In the genomic region with DNA sequence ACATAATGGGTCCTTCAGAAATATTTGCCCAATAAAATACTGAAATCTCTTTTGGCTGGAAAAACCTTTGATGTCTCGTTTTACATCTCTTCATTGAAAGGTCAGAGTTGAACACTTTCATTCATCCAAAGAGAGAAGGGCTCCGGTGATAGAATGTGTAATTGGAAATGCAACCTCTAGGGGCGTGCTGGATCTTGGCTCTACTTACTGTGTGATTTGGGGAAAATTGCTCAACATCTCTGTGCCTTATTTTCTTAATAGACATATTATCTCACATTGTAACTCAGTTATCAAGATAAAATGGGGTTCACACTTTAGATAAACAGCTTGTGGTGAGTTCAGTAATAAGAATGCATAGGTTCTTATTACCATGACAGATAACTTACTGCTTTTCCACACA, we compare ENCODE assay signal across 22 cellular contexts.
DNase-seq lines count a peak whose midpoint lies in the region; ATAC-seq, FAIRE-seq and TF ChIP-seq lines count a peak whose summit lies in the region.
"Had no signal": no experiment of that assay in that cellular context is flagged by ENCODE, and none has a peak within 500 bp of the region (broad histone marks: within the 10 kb centered on the region; RNA-seq: fewer than 3 reads in every experiment).

No MANE protein-coding gene starts in this region.

- no peak overlapping the region for H3K23ac ChIP-seq in mesenchymal stem cell (ENCODE audit: low read length in 2 of 2)

- no peak for TF ChIP-seq POLR2A in K562 (conservative IDR thresholded peaks at IDR 0.05)

- H3K9ac ChIP-seq in K562 (ENCODE audit: insufficient read depth in 1 of 2, low read depth in 2 of 2, low read length in 2 of 2) (no peak overlapping the region), mesenchymal stem cell (ENCODE audit: low read length) (no peak overlapping the region)
- H3K9ac ChIP-seq: KMS-11, parathyroid adenoma had no signal

- no peak overlapping the region for H2BK120ac ChIP-seq in mesenchymal stem cell (ENCODE audit: low read depth, low read length)

- H3K9me3 ChIP-seq in K562 (replicated peaks; ENCODE audit: control insufficient read depth, insufficient read depth, low read depth, low read length): no peaks in the 10 kb centered on the region
- no peaks in the 10 kb centered on the region for H3K9me3 ChIP-seq in mesenchymal stem cell (ENCODE audit: control insufficient read depth, low read length)
- H3K9me3 ChIP-seq: vagina had no signal

- H2BK12ac ChIP-seq in mesenchymal stem cell (ENCODE audit: low read length in 2 of 2): no peak overlapping the region

- 0% methylated on average over 3 of the region's 3 CpGs for WGBS in K562 (ENCODE audit: insufficient coverage, low coverage, missing lambda C conversion rate)
- WGBS in mesenchymal stem cell: no CpG with 5 or more reads among the region's 3 CpGs

- no peak overlapping the region for H3K4me3 ChIP-seq in K562
- no peak overlapping the region for H3K4me3 ChIP-seq in mesenchymal stem cell (ENCODE audit: insufficient read depth in 1 of 2, low read depth in 1 of 2, low read length in 2 of 2)
- H3K4me3 ChIP-seq: hepatocyte, vagina had no signal

- no peaks in the 10 kb centered on the region for H3K27me3 Mint-ChIP-seq in activated naive CD4-positive, alpha-beta T cell treated with anti-CD3 and anti-CD28 coated beads, Interleukin-2, amount 10 ng/mL, durations not matched to agents 7 days and 5 days
- H3K27me3 Mint-ChIP-seq: stimulated activated naive CD8-positive, alpha-beta T cell treated with anti-CD3 and anti-CD28 coated beads, Interleukin-15, amount 100 ng/mL, for 72 hours; T-cell had no signal

- no peaks in the 10 kb centered on the region for H3K36me3 Mint-ChIP-seq in activated naive CD4-positive, alpha-beta T cell treated with anti-CD3 and anti-CD28 coated beads, Interleukin-2, amount 10 ng/mL, durations not matched to agents 7 days and 5 days
- H3K36me3 Mint-ChIP-seq: T-cell had no signal

- ATAC-seq in K562: no peak
- no peak for ATAC-seq in activated CD4-positive, CD25-positive, alpha-beta regulatory T cell treated with anti-CD3 and anti-CD28 coated beads, Interleukin-2, amount 50 U/mL, for 24 hours
- ATAC-seq: left colon; stimulated activated naive CD8-positive, alpha-beta T cell treated with anti-CD3 and anti-CD28 coated beads, Interleukin-15, amount 100 ng/mL, for 72 hours; T-cell had no signal

- H3K4me1 ChIP-seq in K562 (replicated peaks in 1 of 2; ENCODE audit: control insufficient read depth in 2 of 2, insufficient read depth in 2 of 2, low read length in 2 of 2) (no peaks in the 10 kb centered on the region), mesenchymal stem cell (ENCODE audit: control insufficient read depth, insufficient read depth, low read depth, low read length) (no peaks in the 10 kb centered on the region)
- H3K4me1 ChIP-seq: parathyroid adenoma, vagina had no signal

- H2AK5ac ChIP-seq in mesenchymal stem cell (ENCODE audit: low read length, severe bottlenecking): no peak overlapping the region

- H3K4me1 Mint-ChIP-seq in activated naive CD4-positive, alpha-beta T cell treated with anti-CD3 and anti-CD28 coated beads, Interleukin-2, amount 10 ng/mL, durations not matched to agents 7 days and 5 days: no peaks in the 10 kb centered on the region
- H3K4me1 Mint-ChIP-seq: stimulated activated naive CD8-positive, alpha-beta T cell treated with anti-CD3 and anti-CD28 coated beads, Interleukin-15, amount 100 ng/mL, for 72 hours; T-cell had no signal

- intact Hi-C loops in K562 (cut with micrococcal nuclease): no loop called here

- H4K91ac ChIP-seq in mesenchymal stem cell (ENCODE audit: low read length): no peak overlapping the region

- H3K9me3 Mint-ChIP-seq in activated naive CD4-positive, alpha-beta T cell treated with anti-CD3 and anti-CD28 coated beads, Interleukin-2, amount 10 ng/mL, durations not matched to agents 7 days and 5 days: peaks cover 7% of the 10 kb centered on the region

- no peak for FAIRE-seq in K562 (lab: Jason Lieb, UNC)
- FAIRE-seq: RCC 7860 had no signal

- no peak overlapping the region for H3K4ac ChIP-seq in mesenchymal stem cell (ENCODE audit: low read depth in 1 of 2, low read length in 2 of 2)

- H3K27ac ChIP-seq in C4-2B: no peak overlapping the region
- H3K27ac ChIP-seq in K562 (ENCODE audit: extremely low read depth, low read depth, low read length): no peak overlapping the region
- H3K27ac ChIP-seq in mesenchymal stem cell (ENCODE audit: low read length, poor library complexity, severe bottlenecking): no peak overlapping the region
- H3K27ac ChIP-seq: hepatocyte, KMS-11, parathyroid adenoma, vagina had no signal

- H3K79me1 ChIP-seq in mesenchymal stem cell (replicated peaks; ENCODE audit: low read length, poor library complexity, severe bottlenecking): no peaks in the 10 kb centered on the region

- no peak for TF ChIP-seq EP300 in K562 (IDR thresholded peaks at IDR 0.05; ENCODE audit: low read length)

- H3K36me3 ChIP-seq in K562 (ENCODE audit: control insufficient read depth, insufficient read depth, low read length) (no peaks in the 10 kb centered on the region), mesenchymal stem cell (ENCODE audit: control insufficient read depth in 1 of 2, insufficient read depth in 2 of 2, low read depth in 1 of 2, low read length in 2 of 2) (no peaks in the 10 kb centered on the region)
- H3K36me3 ChIP-seq: vagina had no signal

- no peaks in the 10 kb centered on the region for H4K20me1 ChIP-seq in K562 (replicated peaks; ENCODE audit: control insufficient read depth, insufficient read depth, low read length)

- POLR2A ChIA-PET in K562 (lab: Yijun Ruan, JAX): no interaction called here

- no peak overlapping the region for H2BK15ac ChIP-seq in mesenchymal stem cell (ENCODE audit: low read depth, poor library complexity, severe bottlenecking)

- H3K9me1 ChIP-seq in K562 (ENCODE audit: control insufficient read depth, insufficient read depth, low read length): no peaks in the 10 kb centered on the region

- H4K8ac ChIP-seq in mesenchymal stem cell (ENCODE audit: low read length): no peak overlapping the region

- in situ Hi-C loops in K562 (cut with MboI): no loop called here

- peak; percentile 12 for DNase-seq in HT-29 (ENCODE audit: low spot score)
- DNase-seq in K562 (ENCODE audit: extremely low read depth in 1 of 4, low spot score in 3 of 4): peak in 1 of 4 experiments; percentile 4
- DNase-seq in iPS-NIHi7 (ENCODE audit: extremely low spot score): peak; percentile 16
- no peak for DNase-seq in NCI-H748 treated with DMSO at 0.1 percent for 48 hours (lab: John Stamatoyannopoulos, UW)
- DNase-seq in activated naive CD4-positive, alpha-beta T cell treated with anti-CD3 and anti-CD28 coated beads, Interleukin-2, amount 10 ng/mL, durations not matched to agents 7 days and 5 days: no peak
- no peak for DNase-seq in mesenchymal stem cell
- DNase-seq: activated CD8-positive, alpha-beta memory T cell treated with anti-CD3 and anti-CD28 coated beads for 24 hours; AML-193; anterior cingulate cortex; cortex of kidney; left colon; NCI-H1694 treated with DMSO at 0.1 percent for 48 hours; NCI-H446; stimulated activated naive CD8-positive, alpha-beta T cell treated with anti-CD3 and anti-CD28 coated beads, Interleukin-15, amount 100 ng/mL, for 72 hours; T-cell had no signal

- TF ChIP-seq RAD21 in K562 (CRISPR knock-in tag; conservative IDR thresholded peaks at IDR 0.05 in 1 of 2, IDR thresholded peaks at IDR 0.05 in 1 of 2): no peak

- no peak overlapping the region for H3K4me3 Mint-ChIP-seq in activated naive CD4-positive, alpha-beta T cell treated with anti-CD3 and anti-CD28 coated beads, Interleukin-2, amount 10 ng/mL, durations not matched to agents 7 days and 5 days
- H3K4me3 Mint-ChIP-seq: stimulated activated naive CD8-positive, alpha-beta T cell treated with anti-CD3 and anti-CD28 coated beads, Interleukin-15, amount 100 ng/mL, for 72 hours; T-cell had no signal

- H2AFZ ChIP-seq in K562 (ENCODE audit: low read depth, low read length) (no peak overlapping the region), mesenchymal stem cell (ENCODE audit: low read depth, low read length) (no peak overlapping the region)
- H2AFZ ChIP-seq: hepatocyte, parathyroid adenoma had no signal

- no peaks in the 10 kb centered on the region for H3K79me2 ChIP-seq in K562 (ENCODE audit: control insufficient read depth, insufficient read depth, low read length)
- H3K79me2 ChIP-seq: hepatocyte, parathyroid adenoma had no signal

- H3K27me3 ChIP-seq in K562 (ENCODE audit: control insufficient read depth in 2 of 2, insufficient read depth in 2 of 2, low read length in 2 of 2) (no peaks in the 10 kb centered on the region), mesenchymal stem cell (ENCODE audit: control insufficient read depth in 1 of 2, insufficient read depth in 1 of 2, low read length in 2 of 2) (no peaks in the 10 kb centered on the region)
- H3K27me3 ChIP-seq: hepatocyte, vagina had no signal

- no peak overlapping the region for H3K14ac ChIP-seq in mesenchymal stem cell (ENCODE audit: low read length in 2 of 2)

- TF ChIP-seq CTCF in C4-2B (conservative IDR thresholded peaks at IDR 0.05): peak; percentile 47
- no peak for TF ChIP-seq CTCF in K562 (IDR thresholded peaks at IDR 0.05 in 2 of 3, conservative IDR thresholded peaks at IDR 0.05 in 1 of 3; ENCODE audit: insufficient read depth in 2 of 3, low read depth in 1 of 3, low read length in 3 of 3)

- no peak overlapping the region for H3K18ac ChIP-seq in mesenchymal stem cell (ENCODE audit: low read depth in 1 of 2, low read length in 2 of 2)

- CTCF ChIA-PET in K562 (lab: Yijun Ruan, JAX; ENCODE audit: low intra/inter-chr PET ratio): no interaction called here
- CTCF ChIA-PET in activated naive CD4-positive, alpha-beta T cell treated with anti-CD3 and anti-CD28 coated beads, Interleukin-2, amount 10 ng/mL, durations not matched to agents 7 days and 5 days (lab: Charles Lee): no interaction called here

- H2BK5ac ChIP-seq in mesenchymal stem cell (ENCODE audit: low read depth, low read length, poor library complexity, severe bottlenecking): no peak overlapping the region

- H3K27ac Mint-ChIP-seq in activated naive CD4-positive, alpha-beta T cell treated with anti-CD3 and anti-CD28 coated beads, Interleukin-2, amount 10 ng/mL, durations not matched to agents 7 days and 5 days: no peak overlapping the region
- H3K27ac Mint-ChIP-seq: stimulated activated naive CD8-positive, alpha-beta T cell treated with anti-CD3 and anti-CD28 coated beads, Interleukin-15, amount 100 ng/mL, for 72 hours; T-cell had no signal

- no peak overlapping the region for H3K4me2 ChIP-seq in K562 (ENCODE audit: insufficient read depth, low read length)
- H3K4me2 ChIP-seq in mesenchymal stem cell (ENCODE audit: low read length, poor library complexity, severe bottlenecking): no peak overlapping the region
- H3K4me2 ChIP-seq: hepatocyte, KMS-11 had no signal

- no TSS peak for BruUV-seq in K562 (replicated peaks; lab: Mats Ljungman, UMichigan)

TF ChIP-seq in K562, 482 proteins besides CTCF, POLR2A, EP300 and RAD21:
- TF ChIP-seq SP2 (IDR thresholded peaks at IDR 0.05; ENCODE audit: extremely low read depth, low read depth, low read length, poor library complexity, severe bottlenecking): no peak
- TF ChIP-seq RBM25 (IDR thresholded peaks at IDR 0.05; ENCODE audit: low read depth, low read length, severe bottlenecking): peak; percentile 32

Comparison
In these comparisons a context has a peak if more than half of its experiments do, and no peak if none do; other contexts are left out.
1. DNase-seq: peak in HT-29 (single experiment) and iPS-NIHi7 (single experiment); none in NCI-H748 treated with DMSO at 0.1 percent for 48 hours (single experiment), activated naive CD4-positive, alpha-beta T cell treated with anti-CD3 and anti-CD28 coated beads, Interleukin-2, amount 10 ng/mL, durations not matched to agents 7 days and 5 days (single experiment) and mesenchymal stem cell (single experiment).